In the genomic region with DNA sequence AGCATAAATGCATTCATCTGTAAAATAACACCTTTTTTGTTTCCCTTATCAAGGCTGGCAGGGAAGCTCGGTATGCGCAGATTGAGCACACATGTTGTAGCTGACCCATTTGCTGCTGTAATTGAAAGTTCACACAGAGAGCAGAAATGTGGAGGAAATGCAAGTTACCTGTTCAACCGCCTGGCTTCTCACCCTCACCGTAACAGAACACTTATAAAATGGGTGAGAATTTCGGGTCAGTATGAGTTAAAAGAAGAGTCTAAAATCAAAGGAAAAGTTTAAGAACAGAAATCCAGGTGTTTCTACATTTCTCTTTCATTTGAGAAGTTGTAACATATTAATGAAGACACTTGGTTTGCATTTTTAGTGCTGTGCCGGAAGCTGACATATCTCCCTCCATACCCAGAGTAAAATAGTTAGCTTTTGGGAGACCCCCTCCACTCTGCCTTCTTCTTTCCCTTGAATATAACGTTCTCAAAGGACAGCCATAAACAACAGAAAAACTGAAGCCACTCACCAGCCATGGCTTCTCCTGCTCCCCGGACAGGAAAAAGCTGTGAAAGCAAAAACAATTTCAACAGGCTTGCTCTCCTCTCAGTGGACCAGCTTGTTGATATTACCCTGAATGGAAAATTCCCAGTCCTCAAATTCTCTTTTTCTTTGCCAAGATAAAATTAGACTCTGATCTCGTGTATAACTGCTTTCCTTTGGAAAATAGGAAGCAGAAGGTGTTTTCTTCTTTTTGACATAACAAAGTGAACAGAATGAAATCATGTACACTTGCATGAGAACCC, we compare ENCODE assay signal across 9 cellular contexts. TPM values are rescaled to one million over a fixed set of nuclear protein-coding genes. Genes with fewer than 3 reads are reported as not detected.
DNase-seq lines count a peak whose midpoint lies in the region; ATAC-seq and TF ChIP-seq lines count a peak whose summit lies in the region.
"Had no signal": no experiment of that assay in that cellular context is flagged by ENCODE, and none has a peak within 500 bp of the region (broad histone marks: within the 10 kb centered on the region; RNA-seq: fewer than 3 reads in every experiment).

A gene (minus strand): TSS at position 570 of the 794 bp plus-strand sequence.

- BruUV-seq in OCI-LY7 (replicated peaks; lab: Mats Ljungman, UMichigan), result no TSS peak

- 16 to 22% (median 19%) methylated on average over 9 of the region's 9 CpGs for WGBS in ovary, 3 donors

- CTCF ChIA-PET in OCI-LY7 (lab: Charles Lee; ENCODE audit: unreplicated experiment), result no interaction called here

- H3K4me3 ChIP-seq in dorsolateral prefrontal cortex (peak within 1 kb of the TSS in 45 of 59 donors; percentile 1 to 50 (median 27)), ovary (peak within 1 kb of the TSS; percentile 30), OCI-LY7 (ENCODE audit: low read depth, low read length, poor library complexity, severe bottlenecking) (no peak within 1 kb of the TSS)

- ATAC-seq in GM18858 (IDR thresholded peaks at IDR 0.05; ENCODE audit: unreplicated experiment), result peak; percentile 82
- ATAC-seq in HG02885 (IDR thresholded peaks at IDR 0.05; ENCODE audit: poor library complexity, unreplicated experiment), result peak; percentile 85
- ATAC-seq in HG02678 (IDR thresholded peaks at IDR 0.05; ENCODE audit: unreplicated experiment), result no peak
- no peak for ATAC-seq in esophagus mucosa

- DNase-seq in dorsolateral prefrontal cortex (peak in 1 of 10 donors; percentile 32), ovary (peak in 3 of 5 donors; percentile 21 to 27 (median 22)), OCI-LY7 (ENCODE audit: low spot score) (no peak)
- DNase-seq in stimulated activated CD4-positive, alpha-beta T cell treated with anti-CD3 and anti-CD28 coated beads, Interleukin-4, amount 100 ng/mL, for 24 hours, result no peak

- no peaks in the 10 kb centered on the region for H3K9me3 ChIP-seq in ovary
- no peaks in the 10 kb centered on the region for H3K9me3 ChIP-seq in OCI-LY7 (ENCODE audit: low read length)

- POLR2A ChIA-PET in OCI-LY7 (lab: Charles Lee), result interaction anchor here (0.7 kb wide), 1 partner anchor 35 kb away, joined by 3 read pairs; no protein-coding TSS in a partner anchor

- H3K4me1 ChIP-seq in ovary (ENCODE audit: insufficient read depth) (peaks cover 9% of the 10 kb centered on the region), OCI-LY7 (ENCODE audit: insufficient read depth, low read length, poor library complexity, severe bottlenecking) (no peaks in the 10 kb centered on the region)

- H2AFZ ChIP-seq in OCI-LY7 (ENCODE audit: low read length), result no peak within 1 kb of the TSS

- TF ChIP-seq EP300 in ovary (IDR thresholded peaks at IDR 0.05), result peak; percentile 7

- TF ChIP-seq CTCF in dorsolateral prefrontal cortex (IDR thresholded peaks at IDR 0.05 in 54 of 56, conservative IDR thresholded peaks at IDR 0.05 in 2 of 56; ENCODE audit: low read depth in 1 of 56, partially characterized antibody in 56 of 56), result no peak
- no peak for TF ChIP-seq CTCF in ovary (IDR thresholded peaks at IDR 0.05)
- TF ChIP-seq CTCF in OCI-LY7 (conservative IDR thresholded peaks at IDR 0.05; ENCODE audit: low read length), result no peak

- no peaks in the 10 kb centered on the region for H4K20me1 ChIP-seq in OCI-LY7 (ENCODE audit: insufficient read depth, low read length)

- H3K4me2 ChIP-seq in OCI-LY7 (ENCODE audit: low read length), result no peak within 1 kb of the TSS

- H3K36me3 ChIP-seq in ovary (no peaks in the 10 kb centered on the region), OCI-LY7 (ENCODE audit: insufficient read depth, low read length) (no peaks in the 10 kb centered on the region)

- intact Hi-C loops in dorsolateral prefrontal cortex (cut with DNase I), result no loop called here
- intact Hi-C loops in ovary (cut with DNase I), result no loop called here
- intact Hi-C loops in OCI-LY7 (cut with micrococcal nuclease; ENCODE audit: unreplicated experiment), result no loop called here

- H3K79me2 ChIP-seq in OCI-LY7 (ENCODE audit: insufficient read depth, low read depth, low read length), result no peaks in the 10 kb centered on the region

- H3K27ac ChIP-seq in dorsolateral prefrontal cortex (peak within 1 kb of the TSS in 41 of 59 donors; percentile 1 to 76 (median 43)), ovary (peak within 1 kb of the TSS; percentile 50 to 91), OCI-LY7 (ENCODE audit: low read depth, low read length, poor library complexity, severe bottlenecking) (no peak within 1 kb of the TSS)

- TF ChIP-seq POLR2A in ovary (IDR thresholded peaks at IDR 0.05), result no peak

- H3K9me2 ChIP-seq in OCI-LY7 (ENCODE audit: insufficient read depth, low read length), result no peaks in the 10 kb centered on the region

- no peaks in the 10 kb centered on the region for H3K27me3 ChIP-seq in dorsolateral prefrontal cortex
- H3K27me3 ChIP-seq in ovary, result no peaks in the 10 kb centered on the region

RNA-seq across cellular contexts. Expression of the gene that starts here (rescaled TPM):
- total RNA-seq in dorsolateral prefrontal cortex, result 1 to 10 TPM in 6 of 120 experiments, under 1 TPM in 22, not detected in 92; 0.25 to 1.4 (median 0.66) TPM
- 10 to 100 TPM in 1 of 7 donors, 1 to 10 TPM in 6; 2.0 to 12.0 (median 3.2) TPM for total RNA-seq in ovary
- polyA plus RNA-seq in ovary, result 10 to 100 TPM in 1 of 2 donors, 1 to 10 TPM in 1; 3.3 to 10.8 TPM
- total RNA-seq in OCI-LY7 (2014; rRNA removed; shearing (Covaris generic)), result not detected in 2 replicates
- not detected in 2 replicates for total RNA-seq in OCI-LY7 (2022)
- total RNA-seq in esophagus mucosa, result not detected
- total RNA-seq: SK-MEL-5 had no signal

Comparison
In these comparisons a context has a peak if more than half of its experiments do, and no peak if none do; other contexts are left out.
1. ATAC-seq: peak in GM18858 (single experiment) and HG02885 (single experiment); none in HG02678 (single experiment) and esophagus mucosa (single experiment).
2. DNase-seq: peak in ovary (3 of 5); none in OCI-LY7 (single experiment) and stimulated activated CD4-positive, alpha-beta T cell treated with anti-CD3 and anti-CD28 coated beads, Interleukin-4, amount 100 ng/mL, for 24 hours (single experiment).